Comparison of ENCODE assay signal across 24 cellular contexts in the genomic region with DNA sequence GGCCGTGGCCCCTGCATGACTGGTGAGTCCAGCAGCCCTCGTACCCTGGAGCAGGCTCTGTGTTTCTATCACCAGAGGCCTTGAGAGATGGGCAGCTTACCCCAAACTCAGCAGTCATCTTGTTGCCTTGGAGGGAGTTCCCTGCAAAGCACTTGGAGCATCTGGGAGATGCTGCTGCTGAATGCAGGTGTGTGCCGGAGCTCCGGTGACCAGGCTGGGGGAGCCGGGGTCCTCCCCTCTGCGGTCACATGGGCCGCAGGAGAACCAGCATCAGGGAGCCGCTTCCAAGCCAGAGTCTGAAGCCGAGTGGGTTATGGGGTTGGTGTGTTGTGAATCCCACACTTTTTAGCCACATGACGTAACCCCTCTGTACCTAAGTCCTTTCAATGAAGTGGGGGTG.
"Had no signal": no experiment of that assay in that cellular context is flagged by ENCODE, and none has a peak within 500 bp of the region (broad histone marks: within the 10 kb centered on the region; RNA-seq: fewer than 3 reads in every experiment).

No MANE protein-coding gene starts in this region.

- ATAC-seq: foreskin keratinocyte, gastroesophageal sphincter, left colon, lower lobe of right lung, pancreas, right lobe of liver had no signal

- H3K4me1 ChIP-seq: esophagus muscularis mucosa, foreskin keratinocyte, gastroesophageal sphincter, left ventricle myocardium inferior, lower lobe of right lung, pancreas, right lobe of liver, stomach, thyroid gland had no signal

- H3K27ac ChIP-seq: coronary artery, esophagus muscularis mucosa, foreskin keratinocyte, gastroesophageal sphincter, left ventricle myocardium inferior, lower lobe of right lung, pancreas, right lobe of liver, stomach, thyroid gland had no signal

- H3K4me3 ChIP-seq: coronary artery, esophagus muscularis mucosa, gastroesophageal sphincter, left ventricle myocardium inferior, lower lobe of right lung, pancreas, right lobe of liver, stomach, thyroid gland had no signal

- H3K9me3 Mint-ChIP-seq: immature natural killer cell, nephron had no signal

- H3K4me3 Mint-ChIP-seq: immature natural killer cell, nephron had no signal

- H3K36me3 ChIP-seq: esophagus muscularis mucosa, gastroesophageal sphincter, left ventricle myocardium inferior, lower lobe of right lung, pancreas, right lobe of liver, stomach, thyroid gland had no signal

- H3K9me3 ChIP-seq: esophagus muscularis mucosa, gastroesophageal sphincter, left ventricle myocardium inferior, lower lobe of right lung, pancreas, right lobe of liver, stomach, thyroid gland had no signal

- H3K27me3 ChIP-seq: foreskin keratinocyte, pancreas, right lobe of liver, thyroid gland had no signal

- H3K27ac Mint-ChIP-seq: immature natural killer cell, nephron had no signal

- DNase-seq: effector memory CD4-positive, alpha-beta T cell; foreskin keratinocyte; hypothalamus; immature natural killer cell; kidney glomerular epithelial cell; left colon; left ventricle myocardium inferior; lower lobe of right lung; occipital lobe; retina; small intestine; stimulated activated CD4-positive, alpha-beta T cell treated with anti-CD3 and anti-CD28 coated beads, Interleukin-12 subunit alpha, Interleukin-12 subunit beta, amount 100 ng/mL, for 4 hours; stimulated activated CD4-positive, alpha-beta T cell treated with anti-CD3 and anti-CD28 coated beads, Interleukin-1b, Interleukin-23, amount 100 ng/mL, for 48 hours; stimulated activated CD4-positive, alpha-beta T cell treated with anti-CD3 and anti-CD28 coated beads, Interleukin-4, amount 100 ng/mL, for 1 hour; stimulated activated naive CD4-positive, alpha-beta T cell treated with Interleukin-2 at 50 U/mL for 16 hours; stomach; thyroid gland; trophoblast cell had no signal

- H3K36me3 Mint-ChIP-seq: immature natural killer cell had no signal

- H3K4me1 Mint-ChIP-seq: immature natural killer cell had no signal
